Comparison of ENCODE assay signal across 9 cellular contexts in genomic region chr12:6612247-6612646, GRCh38. TPM values are rescaled to one million over a fixed set of nuclear protein-coding genes. Genes with fewer than 3 reads are reported as not detected.
DNase-seq lines count a peak whose midpoint lies in the region; ATAC-seq and TF ChIP-seq lines count a peak whose summit lies in the region.
"Had no signal": no experiment of that assay in that cellular context is flagged by ENCODE, and none has a peak within 500 bp of the region (broad histone marks: within the 10 kb centered on the region; RNA-seq: fewer than 3 reads in every experiment).

No MANE protein-coding gene starts in this region.

- H3K9me3 ChIP-seq in iPS-15b (ENCODE audit: control insufficient read depth, insufficient read depth, low read length) (no peaks in the 10 kb centered on the region), stomach smooth muscle (ENCODE audit: control insufficient read depth in 2 of 2, low read length in 2 of 2) (no peaks in the 10 kb centered on the region)

- DNase-seq in activated CD4-positive, alpha-beta T cell treated with anti-CD3 and anti-CD28 coated beads for 48 hours = peak; percentile 25
- DNase-seq in activated CD4-positive, alpha-beta T cell treated with anti-CD3 and anti-CD28 coated beads for 4 hours = no peak
- DNase-seq in WTC11 (ENCODE audit: low spot score) (no peak), NCI-H128 (lab: John Stamatoyannopoulos, UW; ENCODE audit: unreplicated experiment) (no peak)
- DNase-seq: activated CD8-positive, alpha-beta memory T cell treated with anti-CD3 and anti-CD28 coated beads, Interleukin-2, amount 50 U/mL, for 48 hours had no signal

- no peaks in the 10 kb centered on the region for H3K27me3 Mint-ChIP-seq in WTC11 (ENCODE audit: low read depth)

- no peaks in the 10 kb centered on the region for H3K36me3 Mint-ChIP-seq in WTC11

- ATAC-seq in WTC11 (no peak), GM21737 (IDR thresholded peaks at IDR 0.05; ENCODE audit: unreplicated experiment) (no peak), HG02571 (IDR thresholded peaks at IDR 0.05; ENCODE audit: unreplicated experiment) (no peak)

- H3K4me3 ChIP-seq in iPS-15b (ENCODE audit: low read depth, low read length) = peak overlapping the region; percentile 72
- H3K4me3 ChIP-seq in stomach smooth muscle (ENCODE audit: low read length in 2 of 2) = peak overlapping the region; percentile 1 to 65

- peaks cover 37% of the 10 kb centered on the region for H3K4me1 Mint-ChIP-seq in WTC11

- peak overlapping the region; percentile 66 for H3K4me3 Mint-ChIP-seq in WTC11

- H3K4me1 ChIP-seq in iPS-15b (ENCODE audit: control insufficient read depth, insufficient read depth, low read length) = peaks cover 14% of the 10 kb centered on the region
- H3K4me1 ChIP-seq in stomach smooth muscle (ENCODE audit: control insufficient read depth, insufficient read depth, low read length) = peaks cover 43% of the 10 kb centered on the region

- H3K36me3 ChIP-seq in iPS-15b (ENCODE audit: control insufficient read depth, insufficient read depth, low read length) (no peaks in the 10 kb centered on the region), stomach smooth muscle (ENCODE audit: control insufficient read depth in 2 of 2, insufficient read depth in 2 of 2, low read length in 2 of 2) (no peaks in the 10 kb centered on the region)

- no peak overlapping the region for H3K27ac Mint-ChIP-seq in WTC11

- POLR2A ChIA-PET in WTC11 (lab: Charles Lee) = interaction anchor here (2.9 kb wide), 1 partner anchor 77 kb away, joined by 25 read pairs; the partner anchor contains the start of gene ZNF384

- TF ChIP-seq CTCF in WTC11 (IDR thresholded peaks at IDR 0.05) = no peak

- H3K27me3 ChIP-seq in iPS-15b (ENCODE audit: control insufficient read depth, insufficient read depth, low read length) (no peaks in the 10 kb centered on the region), stomach smooth muscle (ENCODE audit: control insufficient read depth in 1 of 2, insufficient read depth in 2 of 2, low read length in 2 of 2) (no peaks in the 10 kb centered on the region)

- no peaks in the 10 kb centered on the region for H3K9me3 Mint-ChIP-seq in WTC11

- peak overlapping the region; percentile 26 for H3K9ac ChIP-seq in iPS-15b (ENCODE audit: low read depth, low read length)
- H3K9ac ChIP-seq in stomach smooth muscle (ENCODE audit: low read length in 2 of 2) = no peak overlapping the region

- peak overlapping the region; percentile 97 for H3K27ac ChIP-seq in stomach smooth muscle (ENCODE audit: low read length)

- CTCF ChIA-PET in WTC11 (lab: Charles Lee) = interaction anchor here (0.6 to 3.0 kb wide), 8 partner anchors 8 to 424 kb away, joined by 3 to 17 read pairs (median 4); partner anchors contain the start of gene ZNF384

TF ChIP-seq in WTC11, 78 proteins besides CTCF, POLR2A, EP300 and RAD21:
- TF ChIP-seq NFYB (CRISPR knock-in tag; conservative IDR thresholded peaks at IDR 0.05; ENCODE audit: low read depth) (no peak), RORB (CRISPR knock-in tag; IDR thresholded peaks at IDR 0.05) (no peak), E2F5 (CRISPR knock-in tag; IDR thresholded peaks at IDR 0.05) (no peak), ZNF396 (CRISPR knock-in tag; IDR thresholded peaks at IDR 0.05; ENCODE audit: borderline replicate concordance) (no peak), PRDM15 (CRISPR knock-in tag; IDR thresholded peaks at IDR 0.05) (no peak), HMGA2 (CRISPR knock-in tag; IDR thresholded peaks at IDR 0.05) (no peak), CBFB (CRISPR knock-in tag; IDR thresholded peaks at IDR 0.05; ENCODE audit: low read depth) (no peak), E2F4 (CRISPR knock-in tag; IDR thresholded peaks at IDR 0.05; ENCODE audit: borderline replicate concordance, low read depth) (no peak), ATF2 (CRISPR knock-in tag; IDR thresholded peaks at IDR 0.05; ENCODE audit: borderline replicate concordance, low read depth) (no peak), ZNF532 (CRISPR knock-in tag; IDR thresholded peaks at IDR 0.05; ENCODE audit: borderline replicate concordance) (no peak)

RNA-seq across cellular contexts. Expression of gene CHD4, which starts 5.1 kb away (rescaled TPM):
- total RNA-seq in WTC11 (2021) = 333 to 354 TPM (median 334 TPM) in 3 replicates

RNA-seq across cellular contexts. Expression of gene LPAR5, which starts 23.5 kb away (rescaled TPM):
- total RNA-seq in WTC11 (2021) = 0.20 to 0.57 TPM (median 0.48 TPM) in 3 replicates

RNA-seq across cellular contexts. Expression of gene ACRBP, which starts 35.0 kb away (rescaled TPM):
- total RNA-seq in WTC11 (2021) = 2.1 to 4.2 TPM (median 3.2 TPM) in 3 replicates

RNA-seq across cellular contexts. Expression of gene NOP2, which starts 44.2 kb away (rescaled TPM):
- 68.4 to 79.4 TPM (median 72.4 TPM) in 3 replicates for total RNA-seq in WTC11 (2021)

RNA-seq across cellular contexts. Expression of gene ING4, which starts 50.7 kb away (rescaled TPM):
- 23.0 to 27.4 TPM (median 26.7 TPM) in 3 replicates for total RNA-seq in WTC11 (2021)
